In genomic region chr2:225041210-225041870, GRCh38 we compare ENCODE assay signal across 8 cellular contexts. TPM values are rescaled to one million over a fixed set of nuclear protein-coding genes. Genes with fewer than 3 reads are reported as not detected.
DNase-seq lines count a peak whose midpoint lies in the region; ATAC-seq and TF ChIP-seq lines count a peak whose summit lies in the region.

No MANE protein-coding gene starts in this region.

- peaks cover 35% of the 10 kb centered on the region for H3K4me1 ChIP-seq in lower lobe of right lung

- DNase-seq in CD1c-positive myeloid dendritic cell (ENCODE audit: extremely low spot score) (peak; percentile 83), chondrocyte (ENCODE audit: low spot score) (no peak), lower lobe of right lung (peak; percentile 57), NCI-H2029 (lab: John Stamatoyannopoulos, UW) (no peak)
- peak; percentile 43 for DNase-seq in stimulated activated CD8-positive, alpha-beta memory T cell treated with anti-CD3 and anti-CD28 coated beads, Interleukin-12 subunit alpha, Interleukin-12 subunit beta, amount 100 ng/mL, for 1 hour (ENCODE audit: low read depth)

- no peaks in the 10 kb centered on the region for H3K9me3 ChIP-seq in lower lobe of right lung

- intact Hi-C loops in lower lobe of right lung (cut with DNase I) = no loop called here

- no peaks in the 10 kb centered on the region for H3K36me3 ChIP-seq in lower lobe of right lung

- H3K27me3 Mint-ChIP-seq in chondrocyte (ENCODE audit: low read depth) = no peaks in the 10 kb centered on the region

- peak overlapping the region; percentile 72 for H3K27ac ChIP-seq in lower lobe of right lung

- H3K4me3 Mint-ChIP-seq in chondrocyte (ENCODE audit: unreplicated experiment) = peak overlapping the region; percentile 74

- peak; percentile 58 for ATAC-seq in GM19455 (IDR thresholded peaks at IDR 0.05; ENCODE audit: unreplicated experiment)
- ATAC-seq in HG03575 (IDR thresholded peaks at IDR 0.05; ENCODE audit: extremely low read depth, insufficient number of reproducible peaks, low FRiP score, unreplicated experiment) = peak; percentile 59
- peak; percentile 62 to 70 for ATAC-seq in lower lobe of right lung

- H3K27ac Mint-ChIP-seq in chondrocyte (ENCODE audit: unreplicated experiment) = peak overlapping the region; percentile 73

- H3K4me3 ChIP-seq in WI38 (ENCODE audit: low read depth, low read length) (peak overlapping the region; percentile 75), lower lobe of right lung (peak overlapping the region; percentile 74)

- H3K27me3 ChIP-seq in lower lobe of right lung (ENCODE audit: low read depth) = peaks cover 20% of the 10 kb centered on the region

- no peaks in the 10 kb centered on the region for H3K9me3 Mint-ChIP-seq in chondrocyte (ENCODE audit: low read depth)

- H3K36me3 Mint-ChIP-seq in chondrocyte (ENCODE audit: low read depth) = no peaks in the 10 kb centered on the region

- TF ChIP-seq CTCF in WI38 (IDR thresholded peaks at IDR 0.05; ENCODE audit: low read depth, low read length) (no peak), chondrocyte (IDR thresholded peaks at IDR 0.05) (peak; percentile 5), lower lobe of right lung (IDR thresholded peaks at IDR 0.05) (no peak)

- H3K4me1 Mint-ChIP-seq in chondrocyte (ENCODE audit: low read depth) = peaks cover 19% of the 10 kb centered on the region

RNA-seq across cellular contexts. Expression of gene DOCK10, which starts 0.9 kb away (rescaled TPM):
- 14.3 to 22.9 TPM (median 18.5 TPM) in 3 replicates for total RNA-seq in chondrocyte
- 52.3 TPM for total RNA-seq in lower lobe of right lung

Comparison
In these comparisons a context has a peak if more than half of its experiments do, and no peak if none do; other contexts are left out.
1. DNase-seq: peak in CD1c-positive myeloid dendritic cell (single experiment), lower lobe of right lung (single experiment) and stimulated activated CD8-positive, alpha-beta memory T cell treated with anti-CD3 and anti-CD28 coated beads, Interleukin-12 subunit alpha, Interleukin-12 subunit beta, amount 100 ng/mL, for 1 hour (single experiment); none in chondrocyte (single experiment) and NCI-H2029 (single experiment).
2. Peak in every context shown above with its lines, with median percentiles within 50 percentile points of each other: ATAC-seq.